ENCODE assay signal across 2 cellular contexts in genomic region chr2:27398962-27399361, GRCh38.
TF ChIP-seq lines count a peak whose summit lies in the region.

No MANE protein-coding gene starts in this region.

TF ChIP-seq in WTC11, 78 proteins besides CTCF, POLR2A, EP300 and RAD21:
- TF ChIP-seq ARID4B (CRISPR knock-in tag; IDR thresholded peaks at IDR 0.05; ENCODE audit: borderline replicate concordance) = no peak
- TF ChIP-seq SMAD4 (CRISPR knock-in tag; IDR thresholded peaks at IDR 0.05) = no peak
- no peak for TF ChIP-seq ZNF416 (CRISPR knock-in tag; IDR thresholded peaks at IDR 0.05)
- no peak for TF ChIP-seq GABPB1 (CRISPR knock-in tag; IDR thresholded peaks at IDR 0.05)
- TF ChIP-seq ZNF121 (CRISPR knock-in tag; IDR thresholded peaks at IDR 0.05) = no peak
- TF ChIP-seq CREM (CRISPR knock-in tag; IDR thresholded peaks at IDR 0.05) = no peak
- TF ChIP-seq CBFB (CRISPR knock-in tag; IDR thresholded peaks at IDR 0.05; ENCODE audit: low read depth) = no peak

TF ChIP-seq in SK-N-SH, 30 proteins besides CTCF, POLR2A, EP300 and RAD21 (continued from another document):
- TF ChIP-seq ZBTB33 (IDR thresholded peaks at IDR 0.05; ENCODE audit: borderline replicate concordance, low read depth) = no peak
- no peak for TF ChIP-seq FOSL2 (IDR thresholded peaks at IDR 0.05; ENCODE audit: borderline replicate concordance, low read depth)
- TF ChIP-seq USF2 (IDR thresholded peaks at IDR 0.05; ENCODE audit: borderline replicate concordance, low read depth, low read length) = no peak
- no peak for TF ChIP-seq TCF12 (IDR thresholded peaks at IDR 0.05)
- no peak for TF ChIP-seq RCOR1 (IDR thresholded peaks at IDR 0.05; ENCODE audit: low read length)
- TF ChIP-seq CHD2 (IDR thresholded peaks at IDR 0.05; ENCODE audit: low read length, partially characterized antibody) = no peak
- TF ChIP-seq JUND (IDR thresholded peaks at IDR 0.05) = no peak
- TF ChIP-seq YY1 (IDR thresholded peaks at IDR 0.05; ENCODE audit: low read depth) = no peak
- no peak for TF ChIP-seq POLR2AphosphoS5 (IDR thresholded peaks at IDR 0.05; ENCODE audit: low read depth, low read length)
- TF ChIP-seq IRF3 (IDR thresholded peaks at IDR 0.05; ENCODE audit: low read depth, low read length) = no peak
- no peak for TF ChIP-seq MEF2A (IDR thresholded peaks at IDR 0.05; ENCODE audit: borderline replicate concordance, low read depth)
- no peak for TF ChIP-seq NRF1 (IDR thresholded peaks at IDR 0.05; ENCODE audit: low read depth, low read length)
- no peak for TF ChIP-seq EZH2phosphoT487 (IDR thresholded peaks at IDR 0.05; ENCODE audit: borderline replicate concordance, low read depth)
- no peak for TF ChIP-seq REST (IDR thresholded peaks at IDR 0.05; ENCODE audit: low read depth, low read length)
- TF ChIP-seq ELF1 (IDR thresholded peaks at IDR 0.05) = no peak
- no peak for TF ChIP-seq FOXM1 (IDR thresholded peaks at IDR 0.05; ENCODE audit: low read depth)
TF ChIP-seq in SK-N-SH: peak in this region for 0.
